Comparison of ENCODE assay signal across 1 cellular context in genomic region chr1:2271841-2272655, GRCh38.
TF ChIP-seq lines count a peak whose summit lies in the region.

No MANE protein-coding gene starts in this region.

TF ChIP-seq in HepG2, 621 proteins besides CTCF, POLR2A, EP300 and RAD21 (continued from another document):
- TF ChIP-seq SOX13 (IDR thresholded peaks at IDR 0.05) = no peak
- TF ChIP-seq SOX13 (CRISPR knock-in tag; conservative IDR thresholded peaks at IDR 0.05 in 1 of 2, IDR thresholded peaks at IDR 0.05 in 1 of 2) = 0 out of 4 replicates have a peak, but pooled peaks of 1 of the 2 experiments have one; percentile 17
- TF ChIP-seq ETV5 (CRISPR knock-in tag; IDR thresholded peaks at IDR 0.05; ENCODE audit: borderline replicate concordance) = peak; percentile 11; the same call in 1 of the 2 replicates
- no peak for TF ChIP-seq ZNF550 (CRISPR knock-in tag; IDR thresholded peaks at IDR 0.05; ENCODE audit: borderline replicate concordance)
- TF ChIP-seq KMT2A (CRISPR knock-in tag; IDR thresholded peaks at IDR 0.05) = 0 out of 2 replicates have a peak, but pooled peaks have one; percentile 10
- peak; percentile 35; the same call in 1 of the 2 replicates for TF ChIP-seq ZNF687 (CRISPR knock-in tag; IDR thresholded peaks at IDR 0.05)
- TF ChIP-seq RARA (CRISPR knock-in tag; IDR thresholded peaks at IDR 0.05) = peak; percentile 79
- peak; percentile 44 for TF ChIP-seq HNF4A (CRISPR knock-in tag; IDR thresholded peaks at IDR 0.05)
- TF ChIP-seq ZNF574 (CRISPR knock-in tag; IDR thresholded peaks at IDR 0.05) = 0 out of 2 replicates have a peak, but pooled peaks have one; percentile 23
- TF ChIP-seq ZNF740 (CRISPR knock-in tag; IDR thresholded peaks at IDR 0.05) = 0 out of 2 replicates have a peak, but pooled peaks have one; percentile 22
- TF ChIP-seq ZFY (CRISPR knock-in tag; IDR thresholded peaks at IDR 0.05) = peak; percentile 25; the same call in 1 of the 2 replicates
- TF ChIP-seq PATZ1 (CRISPR knock-in tag; IDR thresholded peaks at IDR 0.05) = peak; percentile 19; the same call in 1 of the 2 replicates
- TF ChIP-seq NR2C2 (CRISPR knock-in tag; IDR thresholded peaks at IDR 0.05; ENCODE audit: borderline replicate concordance) = peak; percentile 44; the same call in 1 of the 2 replicates
- no peak for TF ChIP-seq DR1 (CRISPR knock-in tag; IDR thresholded peaks at IDR 0.05)
- TF ChIP-seq ZNF225 (CRISPR knock-in tag; IDR thresholded peaks at IDR 0.05) = no peak
